ENCODE assay signal across 24 cellular contexts in genomic region chr11:60960405-60960804, GRCh38. TPM values are rescaled to one million over a fixed set of nuclear protein-coding genes. Genes with fewer than 3 reads are reported as not detected.
DNase-seq lines count a peak whose midpoint lies in the region; ATAC-seq and TF ChIP-seq lines count a peak whose summit lies in the region.
"Had no signal": no experiment of that assay in that cellular context is flagged by ENCODE, and none has a peak within 500 bp of the region (broad histone marks: within the 10 kb centered on the region; RNA-seq: fewer than 3 reads in every experiment).

No MANE protein-coding gene starts in this region.

- H3K27ac ChIP-seq in heart right ventricle = no peak overlapping the region
- H3K27ac ChIP-seq: HL-60 had no signal

- H3K4me3 Mint-ChIP-seq in type B pancreatic cell (no peak overlapping the region), T-helper 17 cell (no peak overlapping the region)
- H3K4me3 Mint-ChIP-seq: CD8-positive, alpha-beta memory T cell; HFFc6 had no signal

- H3K36me3 Mint-ChIP-seq in type B pancreatic cell (no peaks in the 10 kb centered on the region), T-helper 17 cell (ENCODE audit: low read depth) (no peaks in the 10 kb centered on the region)
- H3K36me3 Mint-ChIP-seq: CD4-positive, CD25-positive, alpha-beta regulatory T cell; CD8-positive, alpha-beta memory T cell had no signal

- WGBS in heart right ventricle, 2 donors = 78 to 79% methylated on average over 7 of the region's 7 CpGs

- ATAC-seq in left ventricle myocardium superior = peak; percentile 12
- no peak for ATAC-seq in heart right ventricle
- no peak for ATAC-seq in T-helper 17 cell
- ATAC-seq: HCT116 had no signal

- no peaks in the 10 kb centered on the region for H3K36me3 ChIP-seq in heart right ventricle

- TF ChIP-seq CTCF in heart right ventricle (IDR thresholded peaks at IDR 0.05) (no peak), fibroblast of pulmonary artery (IDR thresholded peaks at IDR 0.05; ENCODE audit: low read length, missing control alignments) (no peak), type B pancreatic cell (conservative IDR thresholded peaks at IDR 0.05) (no peak)

- H3K27me3 Mint-ChIP-seq in type B pancreatic cell (no peaks in the 10 kb centered on the region), T-helper 17 cell (peaks cover 21% of the 10 kb centered on the region)

- H3K27me3 ChIP-seq in heart right ventricle = peaks cover 0 to 13% (median 0%) of the 10 kb centered on the region in 7 donors

- DNase-seq in left ventricle myocardium superior (no peak), heart right ventricle (no peak), fibroblast of pulmonary artery (ENCODE audit: low read depth) (peak; percentile 33), type B pancreatic cell (ENCODE audit: extremely low spot score, unreplicated experiment) (no peak), T-helper 17 cell (no peak), NCI-H146 treated with DMSO at 0.1 percent for 48 hours (lab: John Stamatoyannopoulos, UW; ENCODE audit: unreplicated experiment) (no peak)
- no peak for DNase-seq in activated CD4-positive, alpha-beta T cell treated with anti-CD3 and anti-CD28 coated beads, Interleukin-2, amount 50 U/mL, for 1 hour
- DNase-seq: 8988T; C1 segment of cervical spinal cord; CD4-positive, CD25-positive, alpha-beta regulatory T cell; CD8-positive, alpha-beta memory T cell; COR-L47; DMS 273 treated with DMSO at 0.1 percent for 48 hours; DMS53; DND-41; GDM1; GOT3; H7; HFFc6 had no signal

- H3K27ac Mint-ChIP-seq in type B pancreatic cell (peak overlapping the region; percentile 77), T-helper 17 cell (no peak overlapping the region)
- H3K27ac Mint-ChIP-seq: CD8-positive, alpha-beta memory T cell; HFFc6 had no signal

- intact Hi-C loops in left ventricle myocardium superior (cut with micrococcal nuclease) = no loop called here
- intact Hi-C loops in heart right ventricle (cut with DNase I) = no loop called here

- H3K4me3 ChIP-seq in heart right ventricle (no peak overlapping the region), fibroblast of pulmonary artery (replicated peaks; ENCODE audit: low read depth, low read length) (no peak overlapping the region)

- peaks cover 0 to 13% (median 0%) of the 10 kb centered on the region in 9 donors for H3K4me1 ChIP-seq in heart right ventricle

- H3K9me3 ChIP-seq in heart right ventricle = no peaks in the 10 kb centered on the region
- H3K9me3 ChIP-seq in T-helper 17 cell (ENCODE audit: control insufficient read depth, low read length, poor library complexity, severe bottlenecking) = no peaks in the 10 kb centered on the region

- no peaks in the 10 kb centered on the region for H3K9me3 Mint-ChIP-seq in type B pancreatic cell
- H3K9me3 Mint-ChIP-seq: CD8-positive, alpha-beta memory T cell; HFFc6 had no signal

- peaks cover 4% of the 10 kb centered on the region for H3K4me1 Mint-ChIP-seq in type B pancreatic cell (ENCODE audit: unreplicated experiment)
- H3K4me1 Mint-ChIP-seq in T-helper 17 cell = peaks cover 2% of the 10 kb centered on the region
- H3K4me1 Mint-ChIP-seq: CD4-positive, CD25-positive, alpha-beta regulatory T cell; CD8-positive, alpha-beta memory T cell had no signal

RNA-seq across cellular contexts. Expression of gene SLC15A3, which starts 8.4 kb away (rescaled TPM):
- 16.8 TPM for total RNA-seq in left ventricle myocardium superior
- total RNA-seq in heart right ventricle = 10 to 100 TPM in 9 of 10 donors, 1 to 10 TPM in 1; 9.5 to 52.4 (median 18.5) TPM
- 10 to 100 TPM; 21.3 to 36.9 TPM for polyA plus RNA-seq in heart right ventricle
- 2.3 and 3.5 TPM in 2 replicates for total RNA-seq in type B pancreatic cell (ENCODE audit: low replicate concordance)
- total RNA-seq in T-helper 17 cell = 10 to 100 TPM in 1 of 2 donors, 1 to 10 TPM in 1; 3.5 to 11.2 TPM
- total RNA-seq: A673 had no signal
- polyA plus RNA-seq: CD8-positive, alpha-beta memory T cell had no signal

RNA-seq across cellular contexts. Expression of gene CD6, which starts 11.1 kb away (rescaled TPM):
- total RNA-seq in left ventricle myocardium superior = 0.20 TPM
- total RNA-seq in heart right ventricle = 1 to 10 TPM in 2 of 10 donors, under 1 TPM in 7, not detected in 1; 0.17 to 4.5 (median 0.46) TPM
- polyA plus RNA-seq in heart right ventricle = under 1 TPM; 0.07 to 0.12 TPM
- total RNA-seq in type B pancreatic cell (ENCODE audit: low replicate concordance) = 0.70 and 1.1 TPM in 2 replicates
- total RNA-seq in T-helper 17 cell = 100 to 1,000 TPM; 533 to 568 TPM
- total RNA-seq: A673, H7, HFFc6, HT1080 had no signal
- polyA plus RNA-seq: AG04450 had no signal

RNA-seq across cellular contexts. Expression of gene TMEM132A, which starts 36.1 kb away (rescaled TPM):
- total RNA-seq in left ventricle myocardium superior = 5.9 TPM
- total RNA-seq in heart right ventricle = 10 to 100 TPM in 2 of 10 donors, 1 to 10 TPM in 8; 3.7 to 12.9 (median 6.5) TPM
- 10 to 100 TPM; 10.0 to 16.4 TPM for polyA plus RNA-seq in heart right ventricle
- total RNA-seq in type B pancreatic cell (ENCODE audit: low replicate concordance) = 162 and 218 TPM in 2 replicates
- not detected for total RNA-seq in T-helper 17 cell
- total RNA-seq: CD4-positive, CD25-positive, alpha-beta regulatory T cell had no signal
- polyA plus RNA-seq: CD4-positive, CD25-positive, alpha-beta regulatory T cell; CD8-positive, alpha-beta memory T cell had no signal

RNA-seq across cellular contexts. Expression of gene TMEM109, which starts 46.4 kb away (rescaled TPM):
- total RNA-seq in left ventricle myocardium superior = 97.0 TPM
- total RNA-seq in heart right ventricle = 100 to 1,000 TPM in 2 of 10 donors, 10 to 100 TPM in 8; 78.6 to 115 (median 92.7) TPM
- 100 to 1,000 TPM in 1 of 2 donors, 10 to 100 TPM in 1; 53.3 to 121 TPM for polyA plus RNA-seq in heart right ventricle
- 83.0 and 97.5 TPM in 2 replicates for total RNA-seq in type B pancreatic cell (ENCODE audit: low replicate concordance)
- 10 to 100 TPM; 42.8 to 52.7 TPM for total RNA-seq in T-helper 17 cell

RNA-seq across cellular contexts. Expression of gene PRPF19, which starts 54.0 kb away (rescaled TPM):
- total RNA-seq in left ventricle myocardium superior (41.5 TPM), heart right ventricle (10 to 100 TPM; 32.0 to 49.7 (median 39.4) TPM), type B pancreatic cell (ENCODE audit: low replicate concordance) (105 and 120 TPM in 2 replicates), T-helper 17 cell (10 to 100 TPM; 66.7 to 87.5 TPM)
- 10 to 100 TPM; 50.3 to 53.0 TPM for polyA plus RNA-seq in heart right ventricle

Comparison
In these comparisons a context has a peak if more than half of its experiments do, and no peak if none do; other contexts are left out.
1. RNA of gene CD6, which starts 11.1 kb away (total RNA-seq): 533 to 568 TPM in T-helper 17 cell; 0.70 to 1.1 TPM in type B pancreatic cell, 0.17 to 4.5 TPM in heart right ventricle and 0.20 TPM in left ventricle myocardium superior (single experiment); every median in the first group is over 10 times any median in the second.
2. RNA of gene TMEM132A, which starts 36.1 kb away (total RNA-seq): 162 to 218 TPM in type B pancreatic cell; 3.7 to 12.9 TPM in heart right ventricle, 5.9 TPM in left ventricle myocardium superior (single experiment) and not detected in T-helper 17 cell; every median in the first group is over 10 times any median in the second.